9 cellular contexts compared by ENCODE assay signal in genomic region chr3:27521179-27521871, GRCh38. TPM values are rescaled to one million over a fixed set of nuclear protein-coding genes. Genes with fewer than 3 reads are reported as not detected.
DNase-seq lines count a peak whose midpoint lies in the region; ATAC-seq and TF ChIP-seq lines count a peak whose summit lies in the region.
"Had no signal": no experiment of that assay in that cellular context is flagged by ENCODE, and none has a peak within 500 bp of the region (broad histone marks: within the 10 kb centered on the region; RNA-seq: fewer than 3 reads in every experiment).

No MANE protein-coding gene starts in this region.

- H2AFZ ChIP-seq in neural progenitor cell (replicated peaks) (peak overlapping the region; percentile 34), MM.1S (ENCODE audit: low read length) (no peak overlapping the region)

- H3K27ac ChIP-seq in neural progenitor cell (no peak overlapping the region), MM.1S (ENCODE audit: low read length) (no peak overlapping the region)

- H3F3A ChIP-seq in neural progenitor cell (ENCODE audit: low read depth) (no peaks in the 10 kb centered on the region), MM.1S (ENCODE audit: insufficient read depth, low read length) (no peaks in the 10 kb centered on the region)

- no peak overlapping the region for H3K9ac ChIP-seq in neural progenitor cell
- no peak overlapping the region for H3K9ac ChIP-seq in MM.1S (ENCODE audit: low read length)

- H3K9me3 Mint-ChIP-seq in neural progenitor cell, result no peaks in the 10 kb centered on the region
- H3K9me3 Mint-ChIP-seq: activated naive CD8-positive, alpha-beta T cell treated with anti-CD3 and anti-CD28 coated beads, Interleukin-2, amount 10 ng/mL, durations not matched to agents 7 days and 5 days had no signal

- H3K9me3 ChIP-seq in neural progenitor cell (ENCODE audit: low read depth), result no peaks in the 10 kb centered on the region
- no peaks in the 10 kb centered on the region for H3K9me3 ChIP-seq in MM.1S (replicated peaks; ENCODE audit: insufficient read depth, low read length)

- H3K36me3 ChIP-seq in neural progenitor cell (no peaks in the 10 kb centered on the region), MM.1S (replicated peaks; ENCODE audit: insufficient read depth, low read length) (no peaks in the 10 kb centered on the region)

- no peak for ATAC-seq in GM18858 (IDR thresholded peaks at IDR 0.05; ENCODE audit: unreplicated experiment)

- H3K36me3 Mint-ChIP-seq in neural progenitor cell, result no peaks in the 10 kb centered on the region
- H3K36me3 Mint-ChIP-seq: activated naive CD8-positive, alpha-beta T cell treated with anti-CD3 and anti-CD28 coated beads, Interleukin-2, amount 10 ng/mL, durations not matched to agents 7 days and 5 days had no signal

- H3K4me1 ChIP-seq in neural progenitor cell (no peaks in the 10 kb centered on the region), MM.1S (ENCODE audit: low read length) (no peaks in the 10 kb centered on the region)

- no peak overlapping the region for H3K4me3 ChIP-seq in epithelial cell of proximal tubule (ENCODE audit: low read depth, low read length)
- H3K4me3 ChIP-seq in neural progenitor cell, result no peak overlapping the region
- no peak overlapping the region for H3K4me3 ChIP-seq in MM.1S (ENCODE audit: low read length)

- H3K4me1 Mint-ChIP-seq in neural progenitor cell, result no peaks in the 10 kb centered on the region
- H3K4me1 Mint-ChIP-seq: activated naive CD8-positive, alpha-beta T cell treated with anti-CD3 and anti-CD28 coated beads, Interleukin-2, amount 10 ng/mL, durations not matched to agents 7 days and 5 days had no signal

- no peaks in the 10 kb centered on the region for H4K20me1 ChIP-seq in neural progenitor cell (ENCODE audit: low read depth)
- H4K20me1 ChIP-seq in MM.1S (ENCODE audit: insufficient read depth, low read length), result no peaks in the 10 kb centered on the region

- H3K27me3 Mint-ChIP-seq in neural progenitor cell (ENCODE audit: insufficient read depth, low read depth), result peaks cover 3% of the 10 kb centered on the region

- no peak overlapping the region for H3K4me3 Mint-ChIP-seq in neural progenitor cell
- H3K4me3 Mint-ChIP-seq: activated naive CD8-positive, alpha-beta T cell treated with anti-CD3 and anti-CD28 coated beads, Interleukin-2, amount 10 ng/mL, durations not matched to agents 7 days and 5 days had no signal

- H3K79me2 ChIP-seq in neural progenitor cell (ENCODE audit: low read depth) (no peaks in the 10 kb centered on the region), MM.1S (ENCODE audit: low read length) (no peaks in the 10 kb centered on the region)

- no peak for TF ChIP-seq CTCF in epithelial cell of proximal tubule (conservative IDR thresholded peaks at IDR 0.05; ENCODE audit: low read depth, low read length)
- TF ChIP-seq CTCF in neural progenitor cell (IDR thresholded peaks at IDR 0.05), result no peak
- TF ChIP-seq CTCF in MM.1S (IDR thresholded peaks at IDR 0.05; ENCODE audit: low read length), result no peak

- H3K9me2 ChIP-seq in MM.1S (replicated peaks; ENCODE audit: insufficient read depth, low read length), result no peaks in the 10 kb centered on the region

- H3K4me2 ChIP-seq in neural progenitor cell (no peak overlapping the region), MM.1S (ENCODE audit: low read depth, low read length) (no peak overlapping the region)

- H3K27me3 ChIP-seq in neural progenitor cell (no peaks in the 10 kb centered on the region), MM.1S (replicated peaks; ENCODE audit: insufficient read depth, low read length) (no peaks in the 10 kb centered on the region)

- DNase-seq in Daoy (ENCODE audit: low read depth), result peak; percentile 60
- peak; percentile 98 for DNase-seq in NOMO-1 treated with DMSO at 0.1 percent for 48 hours (lab: John Stamatoyannopoulos, UW; ENCODE audit: unreplicated experiment)
- peak; percentile 79 for DNase-seq in epithelial cell of proximal tubule (ENCODE audit: low read depth)
- no peak for DNase-seq in neural progenitor cell (ENCODE audit: low spot score)
- DNase-seq in MM.1S, result no peak
- DNase-seq in NCI-H510A (lab: John Stamatoyannopoulos, UW), result no peak
- DNase-seq in activated effector memory CD4-positive, alpha-beta T cell treated with Interleukin-2 at 50 U/mL for 16 hours, result no peak
- DNase-seq: activated naive CD8-positive, alpha-beta T cell treated with anti-CD3 and anti-CD28 coated beads, Interleukin-2, amount 10 ng/mL, durations not matched to agents 7 days and 5 days had no signal

- no peak overlapping the region for H3K27ac Mint-ChIP-seq in neural progenitor cell
- H3K27ac Mint-ChIP-seq: activated naive CD8-positive, alpha-beta T cell treated with anti-CD3 and anti-CD28 coated beads, Interleukin-2, amount 10 ng/mL, durations not matched to agents 7 days and 5 days had no signal

RNA-seq across cellular contexts. Expression of gene SLC4A7, which starts 37.1 kb away (rescaled TPM):
- total RNA-seq in Daoy (2014; rRNA removed; shearing (Covaris generic)), result 49.2 and 63.0 TPM in 2 replicates
- total RNA-seq in epithelial cell of proximal tubule, result 36.0 and 74.0 TPM in 2 replicates
- 82.1 and 114 TPM in 2 replicates for total RNA-seq in neural progenitor cell (ENCODE audit: low replicate concordance)

Comparison
In these comparisons a context has a peak if more than half of its experiments do, and no peak if none do; other contexts are left out.
1. DNase-seq: peak in Daoy (single experiment), NOMO-1 treated with DMSO at 0.1 percent for 48 hours (single experiment) and epithelial cell of proximal tubule (single experiment); none in neural progenitor cell (single experiment), MM.1S (single experiment), NCI-H510A (single experiment) and activated effector memory CD4-positive, alpha-beta T cell treated with Interleukin-2 at 50 U/mL for 16 hours (single experiment).